8 cellular contexts compared by ENCODE assay signal in the genomic region with DNA sequence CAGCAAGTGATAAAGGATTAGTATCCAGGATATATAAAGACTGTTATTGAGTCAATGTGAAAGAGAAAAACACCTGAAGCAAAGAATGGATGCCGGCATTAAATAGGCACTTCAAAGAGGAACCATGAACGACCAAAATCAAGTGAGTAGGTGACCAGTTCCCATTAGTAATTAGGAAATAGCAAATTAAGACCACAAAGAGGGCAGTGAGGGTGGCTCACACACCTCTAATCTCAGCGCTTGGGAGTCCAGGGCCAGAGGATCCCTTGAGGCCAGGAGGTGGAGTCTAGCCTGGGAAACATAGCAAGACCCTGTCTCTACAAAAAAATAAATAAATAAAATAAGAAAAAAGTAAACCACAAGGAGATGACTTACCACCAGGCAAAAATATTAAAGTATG. TPM values are rescaled to one million over a fixed set of nuclear protein-coding genes. Genes with fewer than 3 reads are reported as not detected.
A peak's percentile ranks its signal among the peaks of the same experiment; 100 is the strongest.
DNase-seq lines count a peak whose midpoint lies in the region; ATAC-seq and TF ChIP-seq lines count a peak whose summit lies in the region.

No MANE protein-coding gene starts in this region.

- no peaks in the 10 kb centered on the region for H3K9me3 Mint-ChIP-seq in activated T-cell treated with anti-CD3 and anti-CD28 coated beads, Interleukin-2, amount 50 U/mL, for 4 hours
- H3K9me3 Mint-ChIP-seq in activated CD8-positive, alpha-beta T cell treated with anti-CD3 and anti-CD28 coated beads, Interleukin-2, amount 10 ng/mL, durations not matched to agents 7 days and 5 days (ENCODE audit: insufficient read depth): no peaks in the 10 kb centered on the region

- peak overlapping the region in 3 of 4 donors; percentile 68 to 90 (median 90) for H3K27ac ChIP-seq in tibial nerve

- peaks cover 16% of the 10 kb centered on the region for H3K27me3 ChIP-seq in kidney epithelial cell (ENCODE audit: control insufficient read depth, insufficient read depth, low read length)
- H3K27me3 ChIP-seq in tibial nerve: no peaks in the 10 kb centered on the region

- TF ChIP-seq EP300 in tibial nerve (IDR thresholded peaks at IDR 0.05): no peak

- H3K27me3 Mint-ChIP-seq in activated T-cell treated with anti-CD3 and anti-CD28 coated beads, Interleukin-2, amount 50 U/mL, for 4 hours (ENCODE audit: low read depth): peaks cover 14% of the 10 kb centered on the region
- peaks cover 20% of the 10 kb centered on the region for H3K27me3 Mint-ChIP-seq in activated CD8-positive, alpha-beta T cell treated with anti-CD3 and anti-CD28 coated beads, Interleukin-2, amount 10 ng/mL, durations not matched to agents 7 days and 5 days (ENCODE audit: low read depth)

- H3K4me1 Mint-ChIP-seq in activated T-cell treated with anti-CD3 and anti-CD28 coated beads, Interleukin-2, amount 50 U/mL, for 4 hours (ENCODE audit: low read depth): peaks cover 23% of the 10 kb centered on the region
- peaks cover 34% of the 10 kb centered on the region for H3K4me1 Mint-ChIP-seq in activated CD8-positive, alpha-beta T cell treated with anti-CD3 and anti-CD28 coated beads, Interleukin-2, amount 10 ng/mL, durations not matched to agents 7 days and 5 days (ENCODE audit: low read depth)

- CTCF ChIA-PET in activated CD8-positive, alpha-beta T cell treated with anti-CD3 and anti-CD28 coated beads, Interleukin-2, amount 10 ng/mL, durations not matched to agents 7 days and 5 days (lab: Charles Lee): interaction anchor here (1.0 kb wide), 1 partner anchor 17 kb away, joined by 4 read pairs; no protein-coding TSS in a partner anchor

- intact Hi-C loops in left colon (cut with DNase I, micrococcal nuclease): no loop called here

- H3K4me3 Mint-ChIP-seq in activated T-cell treated with anti-CD3 and anti-CD28 coated beads, Interleukin-2, amount 50 U/mL, for 4 hours: peak overlapping the region; percentile 90
- H3K4me3 Mint-ChIP-seq in activated CD8-positive, alpha-beta T cell treated with anti-CD3 and anti-CD28 coated beads, Interleukin-2, amount 10 ng/mL, durations not matched to agents 7 days and 5 days: peak overlapping the region; percentile 78

- no peaks in the 10 kb centered on the region for H3K36me3 Mint-ChIP-seq in activated T-cell treated with anti-CD3 and anti-CD28 coated beads, Interleukin-2, amount 50 U/mL, for 4 hours (ENCODE audit: insufficient read depth)
- no peaks in the 10 kb centered on the region for H3K36me3 Mint-ChIP-seq in activated CD8-positive, alpha-beta T cell treated with anti-CD3 and anti-CD28 coated beads, Interleukin-2, amount 10 ng/mL, durations not matched to agents 7 days and 5 days (ENCODE audit: low read depth)

- ATAC-seq in activated T-cell treated with anti-CD3 and anti-CD28 coated beads, Interleukin-2, amount 50 U/mL, for 4 hours: no peak
- ATAC-seq in activated CD8-positive, alpha-beta T cell treated with anti-CD3 and anti-CD28 coated beads, Interleukin-2, amount 10 ng/mL, durations not matched to agents 7 days and 5 days: no peak
- ATAC-seq in left colon: no peak

- H3K27ac Mint-ChIP-seq in activated CD8-positive, alpha-beta T cell treated with anti-CD3 and anti-CD28 coated beads, Interleukin-2, amount 10 ng/mL, durations not matched to agents 7 days and 5 days: peak overlapping the region; percentile 87

- H3K36me3 ChIP-seq in kidney epithelial cell (ENCODE audit: control insufficient read depth, insufficient read depth, low read length) (no peaks in the 10 kb centered on the region), tibial nerve (no peaks in the 10 kb centered on the region)

- H3K4me3 ChIP-seq in kidney epithelial cell (ENCODE audit: low read depth, low read length): peak overlapping the region; percentile 64
- peak overlapping the region; percentile 56 to 75 (median 68) for H3K4me3 ChIP-seq in tibial nerve

- 46 to 66% methylated on average over 3 of the region's 3 CpGs for WGBS in tibial nerve, 2 donors

- no peak for TF ChIP-seq POLR2A in tibial nerve (IDR thresholded peaks at IDR 0.05)

- POLR2A ChIA-PET in activated CD8-positive, alpha-beta T cell treated with anti-CD3 and anti-CD28 coated beads, Interleukin-2, amount 10 ng/mL, durations not matched to agents 7 days and 5 days (lab: Charles Lee): interaction anchor here (1.8 to 1.9 kb wide), 2 partner anchors 16 to 1095 kb away, joined by 7 to 9 read pairs; no protein-coding TSS in a partner anchor

- TF ChIP-seq CTCF in kidney epithelial cell (IDR thresholded peaks at IDR 0.05; ENCODE audit: insufficient read depth, low read length, poor library complexity, severe bottlenecking) (no peak), tibial nerve (IDR thresholded peaks at IDR 0.05) (no peak)

- no peaks in the 10 kb centered on the region for H3K9me3 ChIP-seq in tibial nerve

- peaks cover 5 to 22% (median 12%) of the 10 kb centered on the region in 4 donors for H3K4me1 ChIP-seq in tibial nerve

- no peak for DNase-seq in activated T-cell treated with anti-CD3 and anti-CD28 coated beads, Interleukin-2, amount 50 U/mL, for 4 hours
- no peak for DNase-seq in activated T-cell treated with anti-CD3 and anti-CD28 coated beads, Interleukin-2, amount 50 U/mL, for 1 hour
- no peak for DNase-seq in activated CD8-positive, alpha-beta T cell treated with anti-CD3 and anti-CD28 coated beads, Interleukin-2, amount 10 ng/mL, durations not matched to agents 7 days and 5 days
- DNase-seq in kidney epithelial cell (ENCODE audit: low read depth) (no peak), tibial nerve (ENCODE audit: low spot score in 2 of 2) (no peak), DMS153 (lab: John Stamatoyannopoulos, UW) (no peak), left colon (no peak), DMS 273 treated with DMSO at 0.1 percent for 48 hours (lab: John Stamatoyannopoulos, UW) (no peak)

RNA-seq across cellular contexts. Expression of gene ANTXRL, which starts 1.5 kb away (rescaled TPM):
- total RNA-seq in activated T-cell treated with anti-CD3 and anti-CD28 coated beads, Interleukin-2, amount 50 U/mL, for 4 hours: not detected
- total RNA-seq in activated CD8-positive, alpha-beta T cell treated with anti-CD3 and anti-CD28 coated beads, Interleukin-2, amount 10 ng/mL, durations not matched to agents 7 days and 5 days: not detected
- total RNA-seq in kidney epithelial cell (not detected in 2 replicates), tibial nerve (not detected), left colon (not detected)
